In the genomic region with DNA sequence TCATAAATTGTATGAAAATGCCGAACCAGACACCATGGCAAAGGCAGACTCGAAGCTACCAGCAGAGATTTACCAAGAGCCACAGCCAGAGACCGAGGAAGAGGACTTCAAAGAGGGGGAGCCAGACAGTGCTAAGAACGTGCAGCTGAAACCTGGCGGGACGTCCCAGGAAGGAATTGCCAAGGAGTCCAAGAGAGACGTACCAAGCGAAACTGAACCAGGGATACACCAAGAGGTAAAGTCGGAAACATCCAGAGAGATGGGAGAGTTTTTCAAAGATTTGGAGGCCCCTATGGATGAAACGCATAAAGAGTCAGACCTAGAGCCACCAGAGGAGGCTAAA, we compare ENCODE assay signal across 8 cellular contexts. TPM values are rescaled to one million over a fixed set of nuclear protein-coding genes. Genes with fewer than 3 reads are reported as not detected.
DNase-seq lines count a peak whose midpoint lies in the region; ATAC-seq and TF ChIP-seq lines count a peak whose summit lies in the region.
"Had no signal": no experiment of that assay in that cellular context is flagged by ENCODE, and none has a peak within 500 bp of the region (broad histone marks: within the 10 kb centered on the region; RNA-seq: fewer than 3 reads in every experiment).

No MANE protein-coding gene starts in this region.

- H3K4me1 ChIP-seq in ascending aorta (peaks cover 3 to 12% of the 10 kb centered on the region in 2 donors), transverse colon (peaks cover 0 to 23% (median 16%) of the 10 kb centered on the region in 4 donors)

- intact Hi-C loops in ascending aorta (cut with DNase I) (loop anchor here (1.0 kb wide), 2 partner anchors 56 to 80 kb away; partner anchors contain the start of genes GSTZ1 and VIPAS39), left colon (cut with DNase I, micrococcal nuclease) (no loop called here), transverse colon (cut with DNase I; ENCODE audit: low total_unique reads) (no loop called here)

- H3K9me3 ChIP-seq in ascending aorta = no peaks in the 10 kb centered on the region
- H3K9me3 ChIP-seq in transverse colon = no peaks in the 10 kb centered on the region

- TF ChIP-seq CTCF in HFF-Myc (IDR thresholded peaks at IDR 0.05; ENCODE audit: low read depth, low read length, missing control alignments) (no peak), ascending aorta (IDR thresholded peaks at IDR 0.05) (no peak), transverse colon (IDR thresholded peaks at IDR 0.05) (no peak)

- H3K27ac ChIP-seq in ascending aorta = peak overlapping the region in 1 of 2 donors; percentile 71
- H3K27ac ChIP-seq in transverse colon = peak overlapping the region; percentile 88 to 96 (median 92)

- DNase-seq in HFF-Myc (ENCODE audit: extremely low read depth, low read depth) (no peak), ascending aorta (ENCODE audit: low spot score in 2 of 2) (no peak), left colon (no peak), transverse colon (no peak), NCI-H226 (no peak), middle frontal gyrus (ENCODE audit: extremely low spot score, low spot score) (no peak), NCI-H2029 (lab: John Stamatoyannopoulos, UW) (no peak)

- H3K27me3 ChIP-seq in ascending aorta (no peaks in the 10 kb centered on the region), transverse colon (no peaks in the 10 kb centered on the region)

- in situ Hi-C loops in transverse colon (cut with MboI; ENCODE audit: low pct_ligation_motif_present in 1 of 4, low pct_unique_long_range_greater_than_20kb in 1 of 4, low sequenced_read_pairs in 3 of 4) = no loop called here

- H3K36me3 ChIP-seq in ascending aorta (no peaks in the 10 kb centered on the region), transverse colon (no peaks in the 10 kb centered on the region)

- peak; percentile 4 for ATAC-seq in left colon

- TF ChIP-seq EP300 in transverse colon (IDR thresholded peaks at IDR 0.05; ENCODE audit: low read depth) = no peak

- 13 to 25% methylated on average over 5 to 10 of the region's 10 CpGs for WGBS in transverse colon (ENCODE audit: low coverage in 1 of 2), 2 donors

- no peak for TF ChIP-seq POLR2A in transverse colon (IDR thresholded peaks at IDR 0.05)

- H3K4me3 ChIP-seq in HFF-Myc (replicated peaks; ENCODE audit: low read depth, low read length) (peak overlapping the region; percentile 60), ascending aorta (peak overlapping the region; percentile 94 to 97), transverse colon (peak overlapping the region in 3 of 4 donors; percentile 80 to 99 (median 97))

RNA-seq across cellular contexts. Expression of gene SAMD15, which starts 0.3 kb away (rescaled TPM):
- not detected for total RNA-seq in ascending aorta
- under 1 TPM; 0.31 to 0.36 TPM for total RNA-seq in left colon
- under 1 TPM in 2 of 4 donors, not detected in 2; 0.16 to 0.41 TPM for total RNA-seq in transverse colon
- total RNA-seq: T-helper 1 cell treated with Interleukin-12 subunit alpha and Interleukin-12 subunit beta and Interleukin-4 antibody, amounts not matched to agents 30 ng/mL and 1 ng/mL, for 36 hours had no signal

RNA-seq across cellular contexts. Expression of gene TMED8, which starts 0.6 kb away (rescaled TPM):
- total RNA-seq in ascending aorta = 3.7 TPM
- 1 to 10 TPM; 7.4 TPM for total RNA-seq in left colon
- 1 to 10 TPM; 4.9 to 9.2 (median 6.2) TPM for total RNA-seq in transverse colon

RNA-seq across cellular contexts. Expression of gene NOXRED1, which starts 45.9 kb away (rescaled TPM):
- not detected for total RNA-seq in ascending aorta
- total RNA-seq in left colon = under 1 TPM; 0.45 to 0.46 TPM
- 1 to 10 TPM in 3 of 4 donors, under 1 TPM in 1; 0.68 to 2.2 (median 1.4) TPM for total RNA-seq in transverse colon

RNA-seq across cellular contexts. Expression of gene GSTZ1, which starts 56.6 kb away (rescaled TPM):
- total RNA-seq in ascending aorta (22.6 TPM), left colon (10 to 100 TPM; 30.7 to 34.4 TPM), transverse colon (10 to 100 TPM in 3 of 4 donors, 1 to 10 TPM in 1; 1.5 to 40.7 (median 19.7) TPM)

RNA-seq across cellular contexts. Expression of gene POMT2, which starts 56.8 kb away (rescaled TPM):
- 28.4 TPM for total RNA-seq in ascending aorta
- total RNA-seq in left colon = 10 to 100 TPM; 15.9 to 24.0 TPM
- 10 to 100 TPM; 12.0 to 77.4 (median 24.9) TPM for total RNA-seq in transverse colon
